1 cellular context compared by ENCODE assay signal in the genomic region with DNA sequence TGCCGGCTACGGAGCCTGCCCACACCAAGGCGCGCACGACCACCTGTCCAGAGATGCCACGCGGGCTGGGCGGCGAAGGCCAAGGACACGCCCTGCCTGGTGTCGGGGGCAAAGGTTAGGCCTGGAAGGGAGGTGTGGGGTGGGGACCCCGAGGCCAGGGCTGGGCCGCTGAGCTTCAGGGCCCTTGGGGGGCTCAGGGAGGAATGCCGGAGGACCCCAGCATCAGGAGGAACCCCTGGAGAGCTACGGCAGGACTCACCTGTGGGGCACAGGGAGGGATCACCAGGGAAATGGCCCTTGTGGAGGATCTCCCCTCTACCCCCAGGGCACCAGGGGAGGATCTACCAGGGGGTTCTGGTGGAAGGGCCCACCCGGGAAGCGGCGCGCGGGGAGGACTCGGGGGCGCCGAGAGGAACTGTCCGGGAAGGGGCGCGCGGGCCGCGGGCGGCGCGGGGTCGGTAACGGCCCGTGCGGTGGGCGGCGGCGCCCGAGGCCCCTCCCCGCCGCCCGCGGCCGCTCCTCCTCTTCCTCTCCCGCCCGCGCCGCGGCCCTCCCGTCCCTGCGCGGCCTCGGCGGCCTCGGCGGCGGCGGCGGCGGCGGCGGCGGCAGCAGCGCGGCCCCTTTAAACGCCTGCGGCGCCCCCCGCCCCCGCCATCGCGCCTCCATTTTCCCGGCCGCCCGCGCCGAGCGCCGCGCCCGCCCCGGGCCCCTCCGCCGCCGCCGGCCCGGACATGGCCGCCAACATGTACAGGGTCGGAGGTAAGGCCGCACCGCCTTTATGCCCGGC.
TF ChIP-seq lines count a peak whose summit lies in the region.

A gene (plus strand): TSS at position 523 of the 787 bp plus-strand sequence. CDS start 209 bp downstream, at position 732.

TF ChIP-seq in HepG2, 621 proteins besides CTCF, POLR2A, EP300 and RAD21 (continued from another document and continues in another):
- TF ChIP-seq ZSCAN29 (CRISPR knock-in tag; conservative IDR thresholded peaks at IDR 0.05) (0 out of 2 replicates have a peak, but pooled peaks have one; percentile 32), NCOA1 (CRISPR knock-in tag; IDR thresholded peaks at IDR 0.05) (no peak), KDM5A (IDR thresholded peaks at IDR 0.05; ENCODE audit: borderline replicate concordance, low read length) (no peak), ZNF558 (CRISPR knock-in tag; IDR thresholded peaks at IDR 0.05; ENCODE audit: borderline replicate concordance) (no peak), HCFC1 (IDR thresholded peaks at IDR 0.05; ENCODE audit: low read depth, low read length) (no peak), NCOA2 (CRISPR knock-in tag; IDR thresholded peaks at IDR 0.05) (0 out of 2 replicates have a peak, but pooled peaks have one; percentile 30), GTF2F1 (IDR thresholded peaks at IDR 0.05; ENCODE audit: low read length) (no peak), ZNF10 (CRISPR knock-in tag; IDR thresholded peaks at IDR 0.05; ENCODE audit: borderline replicate concordance, low read depth) (no peak), ZNF816 (CRISPR knock-in tag; IDR thresholded peaks at IDR 0.05; ENCODE audit: borderline replicate concordance) (peak; percentile 65; the same call in 1 of the 2 replicates), SP4 (CRISPR knock-in tag; IDR thresholded peaks at IDR 0.05) (peak; percentile 70; the same call in 1 of the 2 replicates), PAF1 (CRISPR knock-in tag; IDR thresholded peaks at IDR 0.05) (no peak), U2AF1 (optimal IDR thresholded peaks at IDR 0.05; ENCODE audit: low read depth, low read length) (no peak), ZNF850 (CRISPR knock-in tag; conservative IDR thresholded peaks at IDR 0.05) (0 out of 2 replicates have a peak, but pooled peaks have one; percentile 34), NFATC3 (CRISPR knock-in tag; IDR thresholded peaks at IDR 0.05) (no peak), ZNF891 (CRISPR knock-in tag; IDR thresholded peaks at IDR 0.05) (0 out of 2 replicates have a peak, but pooled peaks have one; percentile 56), KDM6A (CRISPR knock-in tag; IDR thresholded peaks at IDR 0.05; ENCODE audit: low read depth) (no peak), CBX2 (IDR thresholded peaks at IDR 0.05; ENCODE audit: low read depth, low read length) (no peak), CBX2 (CRISPR knock-in tag; IDR thresholded peaks at IDR 0.05; ENCODE audit: low read depth) (0 out of 2 replicates have a peak, but pooled peaks have one; percentile 68), MBD4 (IDR thresholded peaks at IDR 0.05; ENCODE audit: borderline replicate concordance, low read length) (no peak), SP5 (CRISPR knock-in tag; IDR thresholded peaks at IDR 0.05; ENCODE audit: borderline replicate concordance, low read depth) (peak; percentile 81), GABPB1 (CRISPR knock-in tag; IDR thresholded peaks at IDR 0.05) (peak; percentile 70; the same call in 1 of the 2 replicates), ZFYVE20 (CRISPR knock-in tag; IDR thresholded peaks at IDR 0.05; ENCODE audit: borderline replicate concordance, low read depth) (0 out of 2 replicates have a peak, but pooled peaks have one; percentile 39), RAD51 (IDR thresholded peaks at IDR 0.05; ENCODE audit: borderline replicate concordance) (no peak), ZKSCAN8 (CRISPR knock-in tag; IDR thresholded peaks at IDR 0.05; ENCODE audit: borderline replicate concordance) (no peak), ZNF547 (CRISPR knock-in tag; IDR thresholded peaks at IDR 0.05) (no peak), ZNF138 (CRISPR knock-in tag; IDR thresholded peaks at IDR 0.05; ENCODE audit: low read depth) (0 out of 2 replicates have a peak, but pooled peaks have one; percentile 57), SMYD3 (CRISPR knock-in tag; IDR thresholded peaks at IDR 0.05) (no peak), ZNF749 (CRISPR knock-in tag; IDR thresholded peaks at IDR 0.05; ENCODE audit: borderline replicate concordance) (no peak), ZNF776 (CRISPR knock-in tag; IDR thresholded peaks at IDR 0.05) (no peak; the same call in none of the 2 replicates), PRMT3 (CRISPR knock-in tag; IDR thresholded peaks at IDR 0.05; ENCODE audit: borderline replicate concordance, low read depth) (no peak), KMT2A (CRISPR knock-in tag; IDR thresholded peaks at IDR 0.05) (no peak), ZNF552 (CRISPR knock-in tag; IDR thresholded peaks at IDR 0.05; ENCODE audit: borderline replicate concordance) (0 out of 2 replicates have a peak, but pooled peaks have one; percentile 29), PHF20 (CRISPR knock-in tag; IDR thresholded peaks at IDR 0.05) (peak; percentile 57), ZNF598 (CRISPR knock-in tag; IDR thresholded peaks at IDR 0.05; ENCODE audit: borderline replicate concordance) (peak; percentile 66; the same call in 1 of the 2 replicates), ZNF33A (CRISPR knock-in tag; IDR thresholded peaks at IDR 0.05; ENCODE audit: borderline replicate concordance) (no peak), PRPF4 (IDR thresholded peaks at IDR 0.05; ENCODE audit: low read depth, low read length, poor library complexity, severe bottlenecking) (no peak), ZNF34 (CRISPR knock-in tag; IDR thresholded peaks at IDR 0.05; ENCODE audit: borderline replicate concordance) (no peak; the same call in 1 of the 2 replicates)
- TF ChIP-seq, protein P1, sequence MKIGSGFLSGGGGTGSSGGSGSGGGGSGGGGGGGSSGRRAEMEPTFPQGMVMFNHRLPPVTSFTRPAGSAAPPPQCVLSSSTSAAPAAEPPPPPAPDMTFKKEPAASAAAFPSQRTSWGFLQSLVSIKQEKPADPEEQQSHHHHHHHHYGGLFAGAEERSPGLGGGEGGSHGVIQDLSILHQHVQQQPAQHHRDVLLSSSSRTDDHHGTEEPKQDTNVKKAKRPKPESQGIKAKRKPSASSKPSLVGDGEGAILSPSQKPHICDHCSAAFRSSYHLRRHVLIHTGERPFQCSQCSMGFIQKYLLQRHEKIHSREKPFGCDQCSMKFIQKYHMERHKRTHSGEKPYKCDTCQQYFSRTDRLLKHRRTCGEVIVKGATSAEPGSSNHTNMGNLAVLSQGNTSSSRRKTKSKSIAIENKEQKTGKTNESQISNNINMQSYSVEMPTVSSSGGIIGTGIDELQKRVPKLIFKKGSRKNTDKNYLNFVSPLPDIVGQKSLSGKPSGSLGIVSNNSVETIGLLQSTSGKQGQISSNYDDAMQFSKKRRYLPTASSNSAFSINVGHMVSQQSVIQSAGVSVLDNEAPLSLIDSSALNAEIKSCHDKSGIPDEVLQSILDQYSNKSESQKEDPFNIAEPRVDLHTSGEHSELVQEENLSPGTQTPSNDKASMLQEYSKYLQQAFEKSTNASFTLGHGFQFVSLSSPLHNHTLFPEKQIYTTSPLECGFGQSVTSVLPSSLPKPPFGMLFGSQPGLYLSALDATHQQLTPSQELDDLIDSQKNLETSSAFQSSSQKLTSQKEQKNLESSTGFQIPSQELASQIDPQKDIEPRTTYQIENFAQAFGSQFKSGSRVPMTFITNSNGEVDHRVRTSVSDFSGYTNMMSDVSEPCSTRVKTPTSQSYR (CRISPR knock-in tag; IDR thresholded peaks at IDR 0.05; ENCODE audit: borderline replicate concordance): peak; percentile 37; the same call in 1 of the 2 replicates
- TF ChIP-seq, protein P2, sequence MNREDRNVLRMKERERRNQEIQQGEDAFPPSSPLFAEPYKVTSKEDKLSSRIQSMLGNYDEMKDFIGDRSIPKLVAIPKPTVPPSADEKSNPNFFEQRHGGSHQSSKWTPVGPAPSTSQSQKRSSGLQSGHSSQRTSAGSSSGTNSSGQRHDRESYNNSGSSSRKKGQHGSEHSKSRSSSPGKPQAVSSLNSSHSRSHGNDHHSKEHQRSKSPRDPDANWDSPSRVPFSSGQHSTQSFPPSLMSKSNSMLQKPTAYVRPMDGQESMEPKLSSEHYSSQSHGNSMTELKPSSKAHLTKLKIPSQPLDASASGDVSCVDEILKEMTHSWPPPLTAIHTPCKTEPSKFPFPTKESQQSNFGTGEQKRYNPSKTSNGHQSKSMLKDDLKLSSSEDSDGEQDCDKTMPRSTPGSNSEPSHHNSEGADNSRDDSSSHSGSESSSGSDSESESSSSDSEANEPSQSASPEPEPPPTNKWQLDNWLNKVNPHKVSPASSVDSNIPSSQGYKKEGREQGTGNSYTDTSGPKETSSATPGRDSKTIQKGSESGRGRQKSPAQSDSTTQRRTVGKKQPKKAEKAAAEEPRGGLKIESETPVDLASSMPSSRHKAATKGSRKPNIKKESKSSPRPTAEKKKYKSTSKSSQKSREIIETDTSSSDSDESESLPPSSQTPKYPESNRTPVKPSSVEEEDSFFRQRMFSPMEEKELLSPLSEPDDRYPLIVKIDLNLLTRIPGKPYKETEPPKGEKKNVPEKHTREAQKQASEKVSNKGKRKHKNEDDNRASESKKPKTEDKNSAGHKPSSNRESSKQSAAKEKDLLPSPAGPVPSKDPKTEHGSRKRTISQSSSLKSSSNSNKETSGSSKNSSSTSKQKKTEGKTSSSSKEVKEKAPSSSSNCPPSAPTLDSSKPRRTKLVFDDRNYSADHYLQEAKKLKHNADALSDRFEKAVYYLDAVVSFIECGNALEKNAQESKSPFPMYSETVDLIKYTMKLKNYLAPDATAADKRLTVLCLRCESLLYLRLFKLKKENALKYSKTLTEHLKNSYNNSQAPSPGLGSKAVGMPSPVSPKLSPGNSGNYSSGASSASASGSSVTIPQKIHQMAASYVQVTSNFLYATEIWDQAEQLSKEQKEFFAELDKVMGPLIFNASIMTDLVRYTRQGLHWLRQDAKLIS (CRISPR knock-in tag; IDR thresholded peaks at IDR 0.05): no peak
- TF ChIP-seq, protein P3, sequence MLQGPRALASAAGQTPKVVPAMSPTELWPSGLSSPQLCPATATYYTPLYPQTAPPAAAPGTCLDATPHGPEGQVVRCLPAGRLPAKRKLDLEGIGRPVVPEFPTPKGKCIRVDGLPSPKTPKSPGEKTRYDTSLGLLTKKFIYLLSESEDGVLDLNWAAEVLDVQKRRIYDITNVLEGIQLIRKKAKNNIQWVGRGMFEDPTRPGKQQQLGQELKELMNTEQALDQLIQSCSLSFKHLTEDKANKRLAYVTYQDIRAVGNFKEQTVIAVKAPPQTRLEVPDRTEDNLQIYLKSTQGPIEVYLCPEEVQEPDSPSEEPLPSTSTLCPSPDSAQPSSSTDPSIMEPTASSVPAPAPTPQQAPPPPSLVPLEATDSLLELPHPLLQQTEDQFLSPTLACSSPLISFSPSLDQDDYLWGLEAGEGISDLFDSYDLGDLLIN (CRISPR knock-in tag; IDR thresholded peaks at IDR 0.05; ENCODE audit: borderline replicate concordance): no peak
- TF ChIP-seq, protein P4, sequence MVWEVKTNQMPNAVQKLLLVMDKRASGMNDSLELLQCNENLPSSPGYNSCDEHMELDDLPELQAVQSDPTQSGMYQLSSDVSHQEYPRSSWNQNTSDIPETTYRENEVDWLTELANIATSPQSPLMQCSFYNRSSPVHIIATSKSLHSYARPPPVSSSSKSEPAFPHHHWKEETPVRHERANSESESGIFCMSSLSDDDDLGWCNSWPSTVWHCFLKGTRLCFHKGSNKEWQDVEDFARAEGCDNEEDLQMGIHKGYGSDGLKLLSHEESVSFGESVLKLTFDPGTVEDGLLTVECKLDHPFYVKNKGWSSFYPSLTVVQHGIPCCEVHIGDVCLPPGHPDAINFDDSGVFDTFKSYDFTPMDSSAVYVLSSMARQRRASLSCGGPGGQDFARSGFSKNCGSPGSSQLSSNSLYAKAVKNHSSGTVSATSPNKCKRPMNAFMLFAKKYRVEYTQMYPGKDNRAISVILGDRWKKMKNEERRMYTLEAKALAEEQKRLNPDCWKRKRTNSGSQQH (CRISPR knock-in tag; IDR thresholded peaks at IDR 0.05; ENCODE audit: low read depth): no peak
- TF ChIP-seq, protein P5, sequence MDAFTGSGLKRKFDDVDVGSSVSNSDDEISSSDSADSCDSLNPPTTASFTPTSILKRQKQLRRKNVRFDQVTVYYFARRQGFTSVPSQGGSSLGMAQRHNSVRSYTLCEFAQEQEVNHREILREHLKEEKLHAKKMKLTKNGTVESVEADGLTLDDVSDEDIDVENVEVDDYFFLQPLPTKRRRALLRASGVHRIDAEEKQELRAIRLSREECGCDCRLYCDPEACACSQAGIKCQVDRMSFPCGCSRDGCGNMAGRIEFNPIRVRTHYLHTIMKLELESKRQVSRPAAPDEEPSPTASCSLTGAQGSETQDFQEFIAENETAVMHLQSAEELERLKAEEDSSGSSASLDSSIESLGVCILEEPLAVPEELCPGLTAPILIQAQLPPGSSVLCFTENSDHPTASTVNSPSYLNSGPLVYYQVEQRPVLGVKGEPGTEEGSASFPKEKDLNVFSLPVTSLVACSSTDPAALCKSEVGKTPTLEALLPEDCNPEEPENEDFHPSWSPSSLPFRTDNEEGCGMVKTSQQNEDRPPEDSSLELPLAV (CRISPR knock-in tag; conservative IDR thresholded peaks at IDR 0.05; ENCODE audit: low read depth): no peak
- TF ChIP-seq, protein P6, sequence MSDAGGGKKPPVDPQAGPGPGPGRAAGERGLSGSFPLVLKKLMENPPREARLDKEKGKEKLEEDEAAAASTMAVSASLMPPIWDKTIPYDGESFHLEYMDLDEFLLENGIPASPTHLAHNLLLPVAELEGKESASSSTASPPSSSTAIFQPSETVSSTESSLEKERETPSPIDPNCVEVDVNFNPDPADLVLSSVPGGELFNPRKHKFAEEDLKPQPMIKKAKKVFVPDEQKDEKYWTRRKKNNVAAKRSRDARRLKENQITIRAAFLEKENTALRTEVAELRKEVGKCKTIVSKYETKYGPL (CRISPR knock-in tag; IDR thresholded peaks at IDR 0.05): peak; percentile 25; the same call in 1 of the 2 replicates
